Comparison of ENCODE assay signal across 2 cellular contexts in genomic region chr2:21069746-21070145, GRCh38.
TF ChIP-seq lines count a peak whose summit lies in the region.

No MANE protein-coding gene starts in this region.

TF ChIP-seq in SK-N-SH, 30 proteins besides CTCF, POLR2A, EP300 and RAD21 (continues in another document):
- TF ChIP-seq GATA2 (CRISPR knock-in tag; IDR thresholded peaks at IDR 0.05) = 0 out of 2 replicates have a peak, but pooled peaks have one; percentile 53
- TF ChIP-seq TCF12 (IDR thresholded peaks at IDR 0.05) = peak; percentile 29; the same call in 1 of the 2 replicates
- TF ChIP-seq USF1 (IDR thresholded peaks at IDR 0.05; ENCODE audit: borderline replicate concordance, low read depth) = no peak
- TF ChIP-seq EZH2phosphoT487 (IDR thresholded peaks at IDR 0.05; ENCODE audit: borderline replicate concordance, low read depth) = no peak
- no peak for TF ChIP-seq PBX3 (IDR thresholded peaks at IDR 0.05)
- TF ChIP-seq NFIC (IDR thresholded peaks at IDR 0.05; ENCODE audit: borderline replicate concordance) = no peak
- no peak for TF ChIP-seq RXRA (IDR thresholded peaks at IDR 0.05; ENCODE audit: borderline replicate concordance, low read depth)
- no peak for TF ChIP-seq MXI1 (IDR thresholded peaks at IDR 0.05; ENCODE audit: low read depth, low read length)
- peak; percentile 35 for TF ChIP-seq CHD2 (IDR thresholded peaks at IDR 0.05; ENCODE audit: low read length, partially characterized antibody)
- TF ChIP-seq JUND (IDR thresholded peaks at IDR 0.05) = no peak
- peak; percentile 82; the same call in 1 of the 2 replicates for TF ChIP-seq RCOR1 (IDR thresholded peaks at IDR 0.05; ENCODE audit: low read length)
- no peak for TF ChIP-seq POLR2AphosphoS5 (IDR thresholded peaks at IDR 0.05; ENCODE audit: low read depth, low read length)
- TF ChIP-seq SMC3 (IDR thresholded peaks at IDR 0.05; ENCODE audit: low read depth, low read length) = no peak
- no peak for TF ChIP-seq REST (IDR thresholded peaks at IDR 0.05; ENCODE audit: low read depth, low read length)
- no peak for TF ChIP-seq FOXJ3 (CRISPR knock-in tag; IDR thresholded peaks at IDR 0.05)
- TF ChIP-seq YY1 (IDR thresholded peaks at IDR 0.05; ENCODE audit: low read depth) = no peak
- no peak for TF ChIP-seq FOXM1 (IDR thresholded peaks at IDR 0.05; ENCODE audit: low read depth)
- TF ChIP-seq RFX5 (IDR thresholded peaks at IDR 0.05; ENCODE audit: low read length) = no peak
- no peak for TF ChIP-seq FOSL2 (IDR thresholded peaks at IDR 0.05; ENCODE audit: borderline replicate concordance, low read depth)
- TF ChIP-seq TEAD4 (IDR thresholded peaks at IDR 0.05; ENCODE audit: borderline replicate concordance, insufficient read depth) = no peak
- no peak for TF ChIP-seq SIN3A (IDR thresholded peaks at IDR 0.05; ENCODE audit: borderline replicate concordance, low read depth, low read length)
- no peak for TF ChIP-seq ELF1 (IDR thresholded peaks at IDR 0.05)
- no peak for TF ChIP-seq MEF2A (IDR thresholded peaks at IDR 0.05; ENCODE audit: borderline replicate concordance, low read depth)
- TF ChIP-seq TAF1 (IDR thresholded peaks at IDR 0.05; ENCODE audit: borderline replicate concordance, low read depth, low read length) = no peak
- no peak for TF ChIP-seq IRF3 (IDR thresholded peaks at IDR 0.05; ENCODE audit: low read depth, low read length)
- TF ChIP-seq ZBTB33 (IDR thresholded peaks at IDR 0.05; ENCODE audit: borderline replicate concordance, low read depth) = no peak
- TF ChIP-seq GABPA (IDR thresholded peaks at IDR 0.05; ENCODE audit: low read depth) = no peak

TF ChIP-seq in HepG2, 621 proteins besides CTCF, POLR2A, EP300 and RAD21:
- TF ChIP-seq RNF219 (CRISPR knock-in tag; IDR thresholded peaks at IDR 0.05) (0 out of 2 replicates have a peak, but pooled peaks have one; percentile 3), ZNF275 (CRISPR knock-in tag; IDR thresholded peaks at IDR 0.05; ENCODE audit: borderline replicate concordance) (no peak)
TF ChIP-seq in HepG2: peak in this region for 1.
